18 cellular contexts compared by ENCODE assay signal in genomic region chr4:40744218-40744617, GRCh38. TPM values are rescaled to one million over a fixed set of nuclear protein-coding genes. Genes with fewer than 3 reads are reported as not detected.
DNase-seq lines count a peak whose midpoint lies in the region; ATAC-seq and TF ChIP-seq lines count a peak whose summit lies in the region.
"Had no signal": no experiment of that assay in that cellular context is flagged by ENCODE, and none has a peak within 500 bp of the region (broad histone marks: within the 10 kb centered on the region; RNA-seq: fewer than 3 reads in every experiment).

No MANE protein-coding gene starts in this region.

- H3K9me2 ChIP-seq in PC-3 (replicated peaks; ENCODE audit: low read length), result no peaks in the 10 kb centered on the region

- H3K4me3 Mint-ChIP-seq in T-helper 17 cell (no peak overlapping the region), memory B cell (no peak overlapping the region)
- no peak overlapping the region for H3K4me3 Mint-ChIP-seq in central memory CD8-positive, alpha-beta T cell
- no peak overlapping the region for H3K4me3 Mint-ChIP-seq in activated CD8-positive, alpha-beta memory T cell treated with anti-CD3 and anti-CD28 coated beads, Interleukin-2, amount 10 ng/mL, durations not matched to agents 7 days and 5 days
- H3K4me3 Mint-ChIP-seq: CD4-positive, alpha-beta T cell; H9; IgD-negative memory B cell had no signal

- H3K79me2 ChIP-seq in PC-3 (ENCODE audit: low read length), result no peaks in the 10 kb centered on the region

- ATAC-seq in left cardiac atrium (no peak), T-helper 17 cell (peak; percentile 76), memory B cell (ENCODE audit: low read depth) (peak; percentile 24), PC-3 (no peak)
- no peak for ATAC-seq in central memory CD8-positive, alpha-beta T cell (replicated peaks; ENCODE audit: extremely low read depth, poor library complexity, severe bottlenecking)
- no peak for ATAC-seq in activated CD8-positive, alpha-beta memory T cell treated with anti-CD3 and anti-CD28 coated beads, Interleukin-2, amount 10 ng/mL, durations not matched to agents 7 days and 5 days
- ATAC-seq: HepG2 had no signal

- no peaks in the 10 kb centered on the region for H3F3A ChIP-seq in PC-3 (ENCODE audit: low read length, unreplicated experiment)

- POLR2A ChIA-PET in PC-3 (lab: Charles Lee; ENCODE audit: unreplicated experiment), result no interaction called here

- H3K4me2 ChIP-seq in PC-3 (ENCODE audit: low read length), result no peak overlapping the region

- H3K4me3 ChIP-seq in left ventricle myocardium inferior, result no peak overlapping the region
- H3K4me3 ChIP-seq in testis, result no peak overlapping the region
- no peak overlapping the region for H3K4me3 ChIP-seq in PC-3 (ENCODE audit: low read length)

- H4K20me1 ChIP-seq in PC-3 (ENCODE audit: low read length), result no peaks in the 10 kb centered on the region

- peaks cover 18% of the 10 kb centered on the region for H3K27me3 Mint-ChIP-seq in T-helper 17 cell
- H3K27me3 Mint-ChIP-seq in central memory CD8-positive, alpha-beta T cell, result peaks cover 29% of the 10 kb centered on the region
- peaks cover 3% of the 10 kb centered on the region for H3K27me3 Mint-ChIP-seq in memory B cell
- H3K27me3 Mint-ChIP-seq in activated CD8-positive, alpha-beta memory T cell treated with anti-CD3 and anti-CD28 coated beads, Interleukin-2, amount 10 ng/mL, durations not matched to agents 7 days and 5 days, result peaks cover 38% of the 10 kb centered on the region
- H3K27me3 Mint-ChIP-seq: IgD-negative memory B cell had no signal

- BruUV-seq in PC-3 (replicated peaks; lab: Mats Ljungman, UMichigan), result no TSS peak

- H3K27ac Mint-ChIP-seq in T-helper 17 cell, result peak overlapping the region; percentile 16
- peak overlapping the region; percentile 41 for H3K27ac Mint-ChIP-seq in central memory CD8-positive, alpha-beta T cell (ENCODE audit: low read depth)
- no peak overlapping the region for H3K27ac Mint-ChIP-seq in memory B cell
- H3K27ac Mint-ChIP-seq in activated CD8-positive, alpha-beta memory T cell treated with anti-CD3 and anti-CD28 coated beads, Interleukin-2, amount 10 ng/mL, durations not matched to agents 7 days and 5 days, result no peak overlapping the region
- H3K27ac Mint-ChIP-seq: CD4-positive, alpha-beta T cell; H9; IgD-negative memory B cell had no signal

- H3K27me3 ChIP-seq in left ventricle myocardium inferior (ENCODE audit: low read depth) (peaks cover 12% of the 10 kb centered on the region), testis (no peaks in the 10 kb centered on the region), PC-3 (ENCODE audit: low read length) (no peaks in the 10 kb centered on the region)
- H3K27me3 ChIP-seq: BE2C had no signal

- TF ChIP-seq POLR2A in testis (IDR thresholded peaks at IDR 0.05), result no peak

- H2AFZ ChIP-seq in PC-3 (ENCODE audit: low read length), result no peak overlapping the region

- 79 to 82% methylated on average over 3 of the region's 3 CpGs for WGBS in testis, 2 donors

- peaks cover 4% of the 10 kb centered on the region for H3K4me1 Mint-ChIP-seq in T-helper 17 cell
- peaks cover 4% of the 10 kb centered on the region for H3K4me1 Mint-ChIP-seq in central memory CD8-positive, alpha-beta T cell
- H3K4me1 Mint-ChIP-seq in memory B cell, result peaks cover 3% of the 10 kb centered on the region
- H3K4me1 Mint-ChIP-seq in activated CD8-positive, alpha-beta memory T cell treated with anti-CD3 and anti-CD28 coated beads, Interleukin-2, amount 10 ng/mL, durations not matched to agents 7 days and 5 days, result no peaks in the 10 kb centered on the region
- H3K4me1 Mint-ChIP-seq: H9 had no signal

- H3K36me3 ChIP-seq in left ventricle myocardium inferior (no peaks in the 10 kb centered on the region), testis (ENCODE audit: low read depth, missing control alignments) (no peaks in the 10 kb centered on the region), PC-3 (ENCODE audit: low read depth, low read length) (no peaks in the 10 kb centered on the region)
- H3K36me3 ChIP-seq: BE2C had no signal

- intact Hi-C loops in left ventricle myocardium inferior (cut with micrococcal nuclease) (no loop called here), left cardiac atrium (cut with DNase I) (loop anchor here in 1 of 2 donors (10.0 kb wide), 1 partner anchor 471 kb away; the partner anchor contains the start of gene APBB2), testis (cut with DNase I; ENCODE audit: low total_unique reads) (loop anchor here (5.0 kb wide), 1 partner anchor 103 kb away; no protein-coding TSS in a partner anchor), PC-3 (cut with micrococcal nuclease) (no loop called here)

- no peak overlapping the region for H3K9ac ChIP-seq in PC-3 (ENCODE audit: low read length)

- H3K9me3 ChIP-seq in left ventricle myocardium inferior (replicated peaks), result no peaks in the 10 kb centered on the region
- H3K9me3 ChIP-seq in T-helper 17 cell (ENCODE audit: control insufficient read depth, low read length, poor library complexity, severe bottlenecking), result no peaks in the 10 kb centered on the region
- no peaks in the 10 kb centered on the region for H3K9me3 ChIP-seq in testis
- no peaks in the 10 kb centered on the region for H3K9me3 ChIP-seq in PC-3 (ENCODE audit: low read length)
- H3K9me3 ChIP-seq: BE2C, Caco-2 had no signal

- no peaks in the 10 kb centered on the region for H3K9me3 Mint-ChIP-seq in central memory CD8-positive, alpha-beta T cell
- H3K9me3 Mint-ChIP-seq in memory B cell, result no peaks in the 10 kb centered on the region
- no peaks in the 10 kb centered on the region for H3K9me3 Mint-ChIP-seq in activated CD8-positive, alpha-beta memory T cell treated with anti-CD3 and anti-CD28 coated beads, Interleukin-2, amount 10 ng/mL, durations not matched to agents 7 days and 5 days (ENCODE audit: low read depth)
- H3K9me3 Mint-ChIP-seq: CD4-positive, alpha-beta T cell; H9; IgD-negative memory B cell had no signal

- no peak for TF ChIP-seq CTCF in left ventricle myocardium inferior (IDR thresholded peaks at IDR 0.05; ENCODE audit: borderline replicate concordance)
- no peak for TF ChIP-seq CTCF in testis (IDR thresholded peaks at IDR 0.05)
- TF ChIP-seq CTCF in PC-3 (conservative IDR thresholded peaks at IDR 0.05; ENCODE audit: low read depth, low read length), result no peak

- DNase-seq in left ventricle myocardium inferior (no peak), left cardiac atrium (no peak), T-helper 17 cell (no peak), memory B cell (ENCODE audit: low spot score in 2 of 2) (no peak), testis (no peak), PC-3 (no peak)
- DNase-seq in central memory CD8-positive, alpha-beta T cell (ENCODE audit: low spot score in 2 of 2), result no peak
- DNase-seq in activated CD8-positive, alpha-beta memory T cell treated with anti-CD3 and anti-CD28 coated beads, Interleukin-2, amount 10 ng/mL, durations not matched to agents 7 days and 5 days, result no peak
- DNase-seq: ACHN; BE2C; Caco-2; CD4-positive, alpha-beta T cell; DMS79 treated with DMSO at 0.1 percent for 48 hours; GF-D8; H9 had no signal

- H3K4me1 ChIP-seq in left ventricle myocardium inferior, result peaks cover 3% of the 10 kb centered on the region
- no peaks in the 10 kb centered on the region for H3K4me1 ChIP-seq in testis
- H3K4me1 ChIP-seq in PC-3 (ENCODE audit: insufficient read depth, low read length), result no peaks in the 10 kb centered on the region
- H3K4me1 ChIP-seq: BE2C, Caco-2 had no signal

- CTCF ChIA-PET in PC-3 (lab: Charles Lee), result interaction anchor here (0.6 kb wide), 1 partner anchor 26 kb away, joined by 3 read pairs; no protein-coding TSS in a partner anchor
- CTCF ChIA-PET in activated CD8-positive, alpha-beta memory T cell treated with anti-CD3 and anti-CD28 coated beads, Interleukin-2, amount 10 ng/mL, durations not matched to agents 7 days and 5 days (lab: Charles Lee), result interaction anchor here (14.8 kb wide), 1 partner anchor 100 kb away, joined by 149 read pairs; no protein-coding TSS in a partner anchor

- H3K36me3 Mint-ChIP-seq in T-helper 17 cell (ENCODE audit: low read depth), result no peaks in the 10 kb centered on the region
- no peaks in the 10 kb centered on the region for H3K36me3 Mint-ChIP-seq in central memory CD8-positive, alpha-beta T cell (ENCODE audit: insufficient read depth)
- no peaks in the 10 kb centered on the region for H3K36me3 Mint-ChIP-seq in memory B cell
- peaks cover 2% of the 10 kb centered on the region for H3K36me3 Mint-ChIP-seq in activated CD8-positive, alpha-beta memory T cell treated with anti-CD3 and anti-CD28 coated beads, Interleukin-2, amount 10 ng/mL, durations not matched to agents 7 days and 5 days
- H3K36me3 Mint-ChIP-seq: IgD-negative memory B cell had no signal

- H3K27ac ChIP-seq in left ventricle myocardium inferior (replicated peaks) (peak overlapping the region; percentile 40), testis (no peak overlapping the region), PC-3 (ENCODE audit: low read length) (no peak overlapping the region)
- H3K27ac ChIP-seq: C4-2B had no signal

RNA-seq across cellular contexts. Expression of gene NSUN7, which starts 5.5 kb away (rescaled TPM):
- total RNA-seq in left ventricle myocardium inferior (0.91 TPM), left cardiac atrium (1 to 10 TPM; 4.2 to 6.6 TPM), T-helper 17 cell (1 to 10 TPM in 1 of 2 donors, not detected in 1; 1.2 TPM), testis (10 to 100 TPM; 18.7 to 33.3 TPM), PC-3 (2014; rRNA removed) (4.2 and 6.7 TPM in 2 replicates)
- 41.1 TPM for polyA plus RNA-seq in testis (ENCODE audit: insufficient read depth, low read depth, low replicate concordance)
- under 1 TPM; 0.42 to 0.55 TPM for total RNA-seq in activated CD8-positive, alpha-beta memory T cell treated with anti-CD3 and anti-CD28 coated beads, Interleukin-2, amount 10 ng/mL, durations not matched to agents 7 days and 5 days
- total RNA-seq: HepG2 had no signal

Comparison
In these comparisons a context has a peak if more than half of its experiments do, and no peak if none do; other contexts are left out.
1. ATAC-seq: peak in T-helper 17 cell (single experiment) and memory B cell (single experiment); none in left cardiac atrium (0 of 2), central memory CD8-positive, alpha-beta T cell (single experiment), PC-3 (single experiment) and activated CD8-positive, alpha-beta memory T cell treated with anti-CD3 and anti-CD28 coated beads, Interleukin-2, amount 10 ng/mL, durations not matched to agents 7 days and 5 days (single experiment).
2. H3K27ac Mint-ChIP-seq: peak in T-helper 17 cell (single experiment) and central memory CD8-positive, alpha-beta T cell (single experiment); none in memory B cell (single experiment) and activated CD8-positive, alpha-beta memory T cell treated with anti-CD3 and anti-CD28 coated beads, Interleukin-2, amount 10 ng/mL, durations not matched to agents 7 days and 5 days (single experiment).